In the genomic region with DNA sequence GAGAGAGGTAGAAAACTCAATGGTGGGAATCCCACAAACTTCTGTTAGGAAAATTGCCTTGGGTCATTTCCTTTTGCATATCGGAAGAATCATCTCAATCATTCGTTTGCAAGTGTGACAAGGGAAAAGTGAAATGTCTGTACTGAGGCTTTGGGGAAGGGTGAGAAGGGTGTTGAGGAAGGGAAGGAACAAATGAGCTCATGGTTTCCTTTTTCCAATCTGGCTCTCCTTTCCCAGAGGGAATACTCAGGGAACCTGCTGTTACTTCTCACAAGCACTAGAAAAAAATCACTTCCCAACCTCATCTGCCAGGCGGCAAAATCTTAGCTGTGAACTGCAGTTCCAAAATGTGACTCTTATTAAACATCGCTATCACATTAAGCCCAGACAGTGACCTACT, we compare ENCODE assay signal across 17 cellular contexts.
DNase-seq lines count a peak whose midpoint lies in the region; ATAC-seq and TF ChIP-seq lines count a peak whose summit lies in the region.
"Had no signal": no experiment of that assay in that cellular context is flagged by ENCODE, and none has a peak within 500 bp of the region (broad histone marks: within the 10 kb centered on the region; RNA-seq: fewer than 3 reads in every experiment).

No MANE protein-coding gene starts in this region.

- H3K36me3 ChIP-seq in left ventricle myocardium inferior (no peaks in the 10 kb centered on the region), right lobe of liver (no peaks in the 10 kb centered on the region)
- H3K36me3 ChIP-seq: BLaER1 had no signal

- no peak for ATAC-seq in Right ventricle myocardium superior (ENCODE audit: poor library complexity)
- peak; percentile 38 to 67 for ATAC-seq in right cardiac atrium
- ATAC-seq in right lobe of liver, result no peak
- ATAC-seq: A549, GM12878 had no signal

- peak; percentile 32 for DNase-seq in DMS 273 (lab: John Stamatoyannopoulos, UW; ENCODE audit: unreplicated experiment)
- no peak for DNase-seq in DMS 273 treated with DMSO at 0.1 percent for 48 hours (lab: John Stamatoyannopoulos, UW)
- DNase-seq in left ventricle myocardium inferior, result no peak
- no peak for DNase-seq in Right ventricle myocardium superior
- no peak for DNase-seq in right cardiac atrium
- DNase-seq in NCI-H146 (lab: John Stamatoyannopoulos, UW), result no peak
- DNase-seq in right lobe of liver, result no peak
- DNase-seq: CD4-positive, alpha-beta memory T cell; DMS53; DND-41; EL; H9 had no signal

- H3K9me3 ChIP-seq in left ventricle myocardium inferior (replicated peaks), result no peaks in the 10 kb centered on the region
- no peaks in the 10 kb centered on the region for H3K9me3 ChIP-seq in right cardiac atrium (ENCODE audit: control insufficient read depth, low read length)
- no peaks in the 10 kb centered on the region for H3K9me3 ChIP-seq in right lobe of liver
- H3K9me3 ChIP-seq: A549, BLaER1 had no signal

- 36% methylated on average over 4 of the region's 4 CpGs for whole genome bisulfite sequencing in right cardiac atrium
- 74% methylated on average over 4 of the region's 4 CpGs for WGBS in right lobe of liver (ENCODE audit: insufficient coverage, low coverage, low lambda C conversion rate, missing lambda C conversion rate)

- intact Hi-C loops in left ventricle myocardium inferior (cut with micrococcal nuclease), result no loop called here
- intact Hi-C loops in Right ventricle myocardium superior (cut with DNase I), result no loop called here
- intact Hi-C loops in right cardiac atrium (cut with DNase I), result no loop called here
- intact Hi-C loops in right lobe of liver (cut with DNase I), result no loop called here

- H3K4me3 ChIP-seq in left ventricle myocardium inferior (no peak overlapping the region), right cardiac atrium (ENCODE audit: low read length) (no peak overlapping the region), right lobe of liver (no peak overlapping the region)
- H3K4me3 ChIP-seq: A549, BLaER1, GM12878 had no signal

- H3K4me1 ChIP-seq in left ventricle myocardium inferior (peaks cover 37% of the 10 kb centered on the region), right cardiac atrium (ENCODE audit: control insufficient read depth, insufficient read depth, low read length) (no peaks in the 10 kb centered on the region), right lobe of liver (no peaks in the 10 kb centered on the region)
- H3K4me1 ChIP-seq: BLaER1 had no signal

- no peak for TF ChIP-seq POLR2A in right lobe of liver (IDR thresholded peaks at IDR 0.05)

- peak overlapping the region; percentile 46 for H3K27ac ChIP-seq in left ventricle myocardium inferior (replicated peaks)
- no peak overlapping the region for H3K27ac ChIP-seq in right cardiac atrium (ENCODE audit: low read length)
- no peak overlapping the region for H3K27ac ChIP-seq in right lobe of liver
- H3K27ac ChIP-seq: 22Rv1, A549, BLaER1, HL-60 had no signal

- TF ChIP-seq CTCF in left ventricle myocardium inferior (IDR thresholded peaks at IDR 0.05; ENCODE audit: borderline replicate concordance) (no peak), right lobe of liver (IDR thresholded peaks at IDR 0.05) (no peak)

- H3K27me3 ChIP-seq in left ventricle myocardium inferior (ENCODE audit: low read depth), result no peaks in the 10 kb centered on the region
- H3K27me3 ChIP-seq in right cardiac atrium (ENCODE audit: control insufficient read depth, insufficient read depth), result no peaks in the 10 kb centered on the region
- H3K27me3 ChIP-seq in right lobe of liver, result no peaks in the 10 kb centered on the region
- H3K27me3 ChIP-seq: BLaER1 had no signal

Comparison
In these comparisons a context has a peak if more than half of its experiments do, and no peak if none do; other contexts are left out.
1. ATAC-seq: peak in right cardiac atrium (2 of 2); none in Right ventricle myocardium superior (single experiment) and right lobe of liver (0 of 4).